ENCODE assay signal across 13 cellular contexts in genomic region chr7:12066561-12066960, GRCh38.
DNase-seq lines count a peak whose midpoint lies in the region; ATAC-seq, FAIRE-seq and TF ChIP-seq lines count a peak whose summit lies in the region.
"Had no signal": no experiment of that assay in that cellular context is flagged by ENCODE, and none has a peak within 500 bp of the region (broad histone marks: within the 10 kb centered on the region; RNA-seq: fewer than 3 reads in every experiment).

No MANE protein-coding gene starts in this region.

- WGBS in HepG2 (ENCODE audit: low lambda C conversion rate): 35% methylated on average over 3 of the region's 3 CpGs

- no peak overlapping the region for H3K9ac ChIP-seq in HepG2 (ENCODE audit: insufficient read depth, low read depth, low read length)

- H3K27me3 Mint-ChIP-seq in CD4-positive, CD25-positive, alpha-beta regulatory T cell: no peaks in the 10 kb centered on the region
- H3K27me3 Mint-ChIP-seq: IgD-negative memory B cell had no signal

- no peak overlapping the region for H3K27ac ChIP-seq in CD4-positive, CD25-positive, alpha-beta regulatory T cell (ENCODE audit: insufficient read depth, low read length, poor library complexity, severe bottlenecking)
- no peak overlapping the region for H3K27ac ChIP-seq in HepG2 (ENCODE audit: extremely low read length, insufficient read depth, low read length)
- H3K27ac ChIP-seq in caudate nucleus (ENCODE audit: low read depth, low read length): no peak overlapping the region

- H3K36me3 ChIP-seq in CD4-positive, CD25-positive, alpha-beta regulatory T cell (ENCODE audit: control insufficient read depth, insufficient read depth, low read length): no peaks in the 10 kb centered on the region
- no peaks in the 10 kb centered on the region for H3K36me3 ChIP-seq in HepG2 (replicated peaks in 1 of 2; ENCODE audit: control insufficient read depth in 1 of 2, insufficient read depth in 2 of 2, low read length in 2 of 2)

- no TSS peak for BruUV-seq in HepG2 (replicated peaks; lab: Mats Ljungman, UMichigan)

- H3K4me1 Mint-ChIP-seq in CD4-positive, CD25-positive, alpha-beta regulatory T cell: no peaks in the 10 kb centered on the region

- TF ChIP-seq POLR2A in H54 (IDR thresholded peaks at IDR 0.05; ENCODE audit: low read depth, low read length): no peak
- TF ChIP-seq POLR2A in HepG2 (IDR thresholded peaks at IDR 0.05; ENCODE audit: insufficient read depth in 1 of 2, low read depth in 2 of 2, low read length in 2 of 2): no peak

- H3K79me2 ChIP-seq in HepG2 (ENCODE audit: insufficient read depth, low read length): no peaks in the 10 kb centered on the region

- POLR2A ChIA-PET in HepG2 (lab: Yijun Ruan, JAX): no interaction called here

- no peak overlapping the region for H3K4me2 ChIP-seq in HepG2 (ENCODE audit: low read depth, low read length)

- FAIRE-seq in H54 (lab: Jason Lieb, UNC) (peak; percentile 83), RCC 7860 (lab: Jason Lieb, UNC) (no peak), HepG2 (lab: Jason Lieb, UNC) (no peak)
- FAIRE-seq: D721Med, endothelial cell of umbilical vein, islet of Langerhans had no signal

- H3K27ac Mint-ChIP-seq in CD4-positive, CD25-positive, alpha-beta regulatory T cell: no peak overlapping the region

- TF ChIP-seq EP300 in HepG2 (IDR thresholded peaks at IDR 0.05; ENCODE audit: low read depth in 2 of 2, low read length in 2 of 2): no peak
- no peak for TF ChIP-seq EP300 in HepG2 (CRISPR knock-in tag; IDR thresholded peaks at IDR 0.05; ENCODE audit: borderline replicate concordance)

- H3K36me3 Mint-ChIP-seq in CD4-positive, CD25-positive, alpha-beta regulatory T cell: no peaks in the 10 kb centered on the region
- H3K36me3 Mint-ChIP-seq: IgD-negative memory B cell had no signal

- TF ChIP-seq RAD21 in HepG2 (CRISPR knock-in tag; IDR thresholded peaks at IDR 0.05): no peak

- H3K27me3 ChIP-seq in CD4-positive, CD25-positive, alpha-beta regulatory T cell (ENCODE audit: control insufficient read depth, insufficient read depth, low read length): no peaks in the 10 kb centered on the region
- H3K27me3 ChIP-seq in HepG2 (ENCODE audit: control insufficient read depth in 1 of 2, insufficient read depth in 2 of 2, low read length in 2 of 2): no peaks in the 10 kb centered on the region

- TF ChIP-seq CTCF in HepG2 (CRISPR knock-in tag; IDR thresholded peaks at IDR 0.05): no peak

- intact Hi-C loops in HepG2 (cut with micrococcal nuclease; ENCODE audit: unreplicated experiment): loop anchor here (5.0 to 10.0 kb wide), 2 partner anchors 91 to 642 kb away; no protein-coding TSS in a partner anchor

- H3K4me1 ChIP-seq in CD4-positive, CD25-positive, alpha-beta regulatory T cell (ENCODE audit: control insufficient read depth, insufficient read depth, low read length, poor library complexity, severe bottlenecking): no peaks in the 10 kb centered on the region
- no peaks in the 10 kb centered on the region for H3K4me1 ChIP-seq in HepG2 (ENCODE audit: insufficient read depth, low read length)

- peak; percentile 25 to 56 for ATAC-seq in CD4-positive, CD25-positive, alpha-beta regulatory T cell (ENCODE audit: low read depth in 2 of 2)
- ATAC-seq in HepG2: no peak
- ATAC-seq in GM19023 (IDR thresholded peaks at IDR 0.05; ENCODE audit: unreplicated experiment): no peak
- no peak for ATAC-seq in GM21447 (IDR thresholded peaks at IDR 0.05; ENCODE audit: unreplicated experiment)

- H2AFZ ChIP-seq in HepG2 (ENCODE audit: low read length): no peak overlapping the region

- CTCF ChIA-PET in HepG2 (lab: Yijun Ruan, JAX; ENCODE audit: low intra/inter-chr PET ratio, low total read pairs): interaction anchor here (2.1 to 4.6 kb wide), 2 partner anchors 177 to 255 kb away, joined by 13 to 42 read pairs; no protein-coding TSS in a partner anchor

- no peak overlapping the region for H3K4me3 ChIP-seq in CD4-positive, CD25-positive, alpha-beta regulatory T cell (ENCODE audit: low read depth, low read length)
- no peak overlapping the region for H3K4me3 ChIP-seq in HepG2 (replicated peaks in 1 of 3; ENCODE audit: insufficient read depth in 1 of 3, low read depth in 2 of 3, low read length in 3 of 3)

- no peaks in the 10 kb centered on the region for H3K9me3 ChIP-seq in CD4-positive, CD25-positive, alpha-beta regulatory T cell (ENCODE audit: control insufficient read depth in 2 of 2, low read length in 2 of 2)
- H3K9me3 ChIP-seq in HepG2 (ENCODE audit: low read length): no peaks in the 10 kb centered on the region

- no peaks in the 10 kb centered on the region for H3K9me3 Mint-ChIP-seq in CD4-positive, CD25-positive, alpha-beta regulatory T cell
- H3K9me3 Mint-ChIP-seq: IgD-negative memory B cell had no signal

- no peaks in the 10 kb centered on the region for H4K20me1 ChIP-seq in HepG2 (ENCODE audit: insufficient read depth, low read length)

- no peak for DNase-seq in CD4-positive, CD25-positive, alpha-beta regulatory T cell
- DNase-seq in H54 (ENCODE audit: insufficient read length, low spot score) (no peak), RCC 7860 (ENCODE audit: low spot score) (peak; percentile 51), HepG2 (ENCODE audit: low spot score) (peak; percentile 4), caudate nucleus (lab: John Stamatoyannopoulos, UW) (no peak), cerebellar cortex (ENCODE audit: low spot score) (no peak)
- DNase-seq: retina had no signal

- H3K4me3 Mint-ChIP-seq in CD4-positive, CD25-positive, alpha-beta regulatory T cell: no peak overlapping the region
- H3K4me3 Mint-ChIP-seq: IgD-negative memory B cell had no signal

- in situ Hi-C loops in HepG2 (cut with HindIII; ENCODE audit: extremely low pct_ligation_motif_present, low pct_unique_long_range_greater_than_20kb): loop anchor here (5.0 kb wide), 2 partner anchors 176 to 256 kb away; no protein-coding TSS in a partner anchor

TF ChIP-seq in HepG2, 621 proteins besides CTCF, POLR2A, EP300 and RAD21:
- TF ChIP-seq FOSL2 (CRISPR knock-in tag; IDR thresholded peaks at IDR 0.05) (peak; percentile 16; the same call in 1 of the 2 replicates), MTF2 (CRISPR knock-in tag; IDR thresholded peaks at IDR 0.05; ENCODE audit: borderline replicate concordance) (no peak)
TF ChIP-seq in HepG2: peak in this region for 1.

Comparison
In these comparisons a context has a peak if more than half of its experiments do, and no peak if none do; other contexts are left out.
1. ATAC-seq: peak in CD4-positive, CD25-positive, alpha-beta regulatory T cell (2 of 2); none in HepG2 (single experiment), GM19023 (single experiment) and GM21447 (single experiment).
2. DNase-seq: peak in RCC 7860 (single experiment) and HepG2 (single experiment); none in CD4-positive, CD25-positive, alpha-beta regulatory T cell (0 of 3), H54 (single experiment), caudate nucleus (0 of 61) and cerebellar cortex (single experiment).